25 cellular contexts compared by ENCODE assay signal in genomic region chr15:49361370-49361769, GRCh38.
DNase-seq lines count a peak whose midpoint lies in the region; ATAC-seq, FAIRE-seq and TF ChIP-seq lines count a peak whose summit lies in the region.
"Had no signal": no experiment of that assay in that cellular context is flagged by ENCODE, and none has a peak within 500 bp of the region (broad histone marks: within the 10 kb centered on the region; RNA-seq: fewer than 3 reads in every experiment).

No MANE protein-coding gene starts in this region.

- no peak for TF ChIP-seq CTCF in fibroblast of mammary gland (conservative IDR thresholded peaks at IDR 0.05; ENCODE audit: control insufficient read depth, insufficient read depth, low read depth, low read length)
- TF ChIP-seq CTCF in omental fat pad (IDR thresholded peaks at IDR 0.05) = no peak

- H3K4me3 ChIP-seq in fibroblast of mammary gland (ENCODE audit: control insufficient read depth, low read depth, low read length) (no peak overlapping the region), skeletal muscle cell (ENCODE audit: low read depth, low read length) (no peak overlapping the region)
- H3K4me3 ChIP-seq: A549; BLaER1 treated with 17β-estradiol and CSF1 and Interleukin-3, amounts not matched to agents 10 nM and 100 nM; GM12878; HAP-1 had no signal

- peak; percentile 8 for FAIRE-seq in endometrium (lab: Jason Lieb, UNC)
- FAIRE-seq: A549, D721Med, H54 had no signal

- DNase-seq in SK-N-DZ (ENCODE audit: low spot score) = peak; percentile 12
- DNase-seq in fibroblast of mammary gland (ENCODE audit: low read depth) = peak; percentile 10
- peak; percentile 14 for DNase-seq in skeletal muscle cell (ENCODE audit: low read depth)
- no peak for DNase-seq in omental fat pad (ENCODE audit: low spot score)
- DNase-seq: 8988T; ACHN; AML-193; BE2C; CD4-positive, alpha-beta T cell; CD8-positive, alpha-beta memory T cell; DMS 273 treated with DMSO at 0.1 percent for 48 hours; DMS79; EL; GDM1; GOT3; HFFc6 had no signal

- ATAC-seq in omental fat pad (ENCODE audit: low FRiP score) = no peak
- no peak for ATAC-seq in GM19395 (IDR thresholded peaks at IDR 0.05; ENCODE audit: unreplicated experiment)
- no peak for ATAC-seq in GM18867 (IDR thresholded peaks at IDR 0.05; ENCODE audit: unreplicated experiment)
- ATAC-seq: A549, GM12878 had no signal
